ENCODE assay signal across 8 cellular contexts in the genomic region with DNA sequence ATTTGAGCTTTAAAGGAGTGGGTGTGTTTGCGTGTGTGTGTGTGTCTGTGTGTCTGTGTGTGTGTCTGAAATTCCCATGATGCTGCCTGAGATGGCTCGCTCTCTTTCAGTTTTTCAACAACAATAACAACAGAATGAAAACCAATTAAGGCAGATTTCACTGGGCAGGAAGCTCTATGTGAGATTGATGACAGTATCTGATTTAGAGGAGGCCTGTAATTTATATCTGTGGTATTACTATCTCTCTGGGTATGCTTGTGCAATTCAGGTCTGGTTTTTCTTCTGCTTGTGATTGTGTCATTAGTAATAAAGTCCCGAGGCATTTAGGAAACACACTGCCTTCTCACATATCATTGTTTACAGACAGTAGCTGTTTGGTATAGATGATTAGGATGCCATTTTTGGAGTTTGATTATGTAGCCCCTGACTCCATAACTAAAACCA.
DNase-seq lines count a peak whose midpoint lies in the region; ATAC-seq and TF ChIP-seq lines count a peak whose summit lies in the region.

No MANE protein-coding gene starts in this region.

- H3K4me3 Mint-ChIP-seq in activated naive CD8-positive, alpha-beta T cell: no peak overlapping the region

- POLR2A ChIA-PET in HEK293 (lab: Yijun Ruan, JAX): interaction anchor here (0.7 kb wide), 1 partner anchor 65 kb away, joined by 7 read pairs; no protein-coding TSS in a partner anchor

- H3K27ac Mint-ChIP-seq in activated naive CD8-positive, alpha-beta T cell: peak overlapping the region; percentile 72

- H3K36me3 Mint-ChIP-seq in activated naive CD8-positive, alpha-beta T cell: peaks cover 22% of the 10 kb centered on the region

- H3K27me3 Mint-ChIP-seq in activated naive CD8-positive, alpha-beta T cell: no peaks in the 10 kb centered on the region

- no peaks in the 10 kb centered on the region for H3K36me3 ChIP-seq in HEK293 (ENCODE audit: control insufficient read depth in 2 of 2, insufficient read depth in 1 of 2, low read length in 2 of 2)

- H3K9me3 ChIP-seq in HEK293 (ENCODE audit: control insufficient read depth, insufficient read depth, low read depth, low read length): no peaks in the 10 kb centered on the region

- no peaks in the 10 kb centered on the region for H3K9me3 Mint-ChIP-seq in activated naive CD8-positive, alpha-beta T cell (ENCODE audit: low read depth)

- no peak for TF ChIP-seq CTCF in HEK293 (tag by site-specific recombination; IDR thresholded peaks at IDR 0.05)

- H3K4me1 ChIP-seq in HEK293 (ENCODE audit: control insufficient read depth, insufficient read depth, low read length): no peaks in the 10 kb centered on the region; the same call in 1 of the 2 replicates

- no peak overlapping the region for H3K27ac ChIP-seq in HEK293 (ENCODE audit: extremely low read depth, low read depth, low read length)

- DNase-seq in AG08395 (ENCODE audit: low spot score): peak; percentile 46
- peak; percentile 21 for DNase-seq in kidney glomerular epithelial cell (lab: John Stamatoyannopoulos, UW)
- DNase-seq in SHP77 treated with DMSO at 0.1 percent for 48 hours (lab: John Stamatoyannopoulos, UW): no peak
- DNase-seq in UCSD-AML1 (lab: John Stamatoyannopoulos, UW; ENCODE audit: unreplicated experiment): no peak
- DNase-seq in DMS53 (lab: John Stamatoyannopoulos, UW): no peak

- no peak overlapping the region for H3K4me3 ChIP-seq in HEK293 (ENCODE audit: low read depth, low read length)

- H3K4me1 Mint-ChIP-seq in activated naive CD8-positive, alpha-beta T cell (ENCODE audit: low read depth): peaks cover 56% of the 10 kb centered on the region

- CTCF ChIA-PET in HEK293 (lab: Yijun Ruan, JAX): interaction anchor here (0.5 kb wide), 1 partner anchor 69 kb away, joined by 3 read pairs; no protein-coding TSS in a partner anchor

- no peak for ATAC-seq in GM21723 (IDR thresholded peaks at IDR 0.05; ENCODE audit: unreplicated experiment)

TF ChIP-seq in HEK293, 187 proteins besides CTCF, POLR2A, EP300 and RAD21:
- TF ChIP-seq ZFP3 (tag by site-specific recombination; IDR thresholded peaks at IDR 0.05; ENCODE audit: low read depth) (no peak), FEZF1 (tag by site-specific recombination; IDR thresholded peaks at IDR 0.05) (peak; percentile 48), KLF1 (tag by site-specific recombination; IDR thresholded peaks at IDR 0.05) (no peak), OSR2 (tag by site-specific recombination; IDR thresholded peaks at IDR 0.05) (peak; percentile 40; the same call in 1 of the 2 replicates), PRDM6 (tag by site-specific recombination; IDR thresholded peaks at IDR 0.05) (peak; percentile 74), ZNF747 (tag by site-specific recombination; IDR thresholded peaks at IDR 0.05) (no peak), ZEB2 (tag by site-specific recombination; IDR thresholded peaks at IDR 0.05) (peak; percentile 18; the same call in 1 of the 2 replicates), ZNF366 (tag by site-specific recombination; conservative IDR thresholded peaks at IDR 0.05) (0 out of 2 replicates have a peak, but pooled peaks have one; percentile 28), ZNF211 (tag by site-specific recombination; IDR thresholded peaks at IDR 0.05; ENCODE audit: low read depth) (no peak), HOXC10 (CRISPR knock-in tag; IDR thresholded peaks at IDR 0.05) (no peak), SP7 (tag by site-specific recombination; IDR thresholded peaks at IDR 0.05) (peak; percentile 44), YY1 (tag by site-specific recombination; IDR thresholded peaks at IDR 0.05) (no peak), ZNF175 (tag by site-specific recombination; IDR thresholded peaks at IDR 0.05) (no peak), ZNF146 (tag by site-specific recombination; IDR thresholded peaks at IDR 0.05) (no peak), ZFHX2 (tag by site-specific recombination; conservative IDR thresholded peaks at IDR 0.05) (peak; percentile 46; the same call in 1 of the 2 replicates), ZSCAN5A (tag by site-specific recombination; IDR thresholded peaks at IDR 0.05) (no peak), ZBTB20 (tag by site-specific recombination; IDR thresholded peaks at IDR 0.05) (no peak)
- TF ChIP-seq, protein P1, sequence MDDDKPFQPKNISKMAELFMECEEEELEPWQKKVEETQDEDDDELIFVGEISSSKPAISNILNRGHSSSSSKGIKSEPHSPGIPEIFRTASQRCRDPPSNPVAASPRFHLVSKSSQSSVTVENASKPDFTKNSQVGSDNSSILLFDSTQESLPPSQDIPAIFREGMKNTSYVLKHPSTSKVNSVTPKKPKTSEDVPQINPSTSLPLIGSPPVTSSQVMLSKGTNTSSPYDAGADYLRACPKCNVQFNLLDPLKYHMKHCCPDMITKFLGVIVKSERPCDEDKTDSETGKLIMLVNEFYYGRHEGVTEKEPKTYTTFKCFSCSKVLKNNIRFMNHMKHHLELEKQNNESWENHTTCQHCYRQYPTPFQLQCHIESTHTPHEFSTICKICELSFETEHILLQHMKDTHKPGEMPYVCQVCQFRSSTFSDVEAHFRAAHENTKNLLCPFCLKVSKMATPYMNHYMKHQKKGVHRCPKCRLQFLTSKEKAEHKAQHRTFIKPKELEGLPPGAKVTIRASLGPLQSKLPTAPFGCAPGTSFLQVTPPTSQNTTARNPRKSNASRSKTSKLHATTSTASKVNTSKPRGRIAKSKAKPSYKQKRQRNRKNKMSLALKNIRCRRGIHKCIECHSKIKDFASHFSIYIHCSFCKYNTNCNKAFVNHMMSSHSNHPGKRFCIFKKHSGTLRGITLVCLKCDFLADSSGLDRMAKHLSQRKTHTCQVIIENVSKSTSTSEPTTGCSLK (tag by site-specific recombination; IDR thresholded peaks at IDR 0.05): no peak
- TF ChIP-seq, protein P2, sequence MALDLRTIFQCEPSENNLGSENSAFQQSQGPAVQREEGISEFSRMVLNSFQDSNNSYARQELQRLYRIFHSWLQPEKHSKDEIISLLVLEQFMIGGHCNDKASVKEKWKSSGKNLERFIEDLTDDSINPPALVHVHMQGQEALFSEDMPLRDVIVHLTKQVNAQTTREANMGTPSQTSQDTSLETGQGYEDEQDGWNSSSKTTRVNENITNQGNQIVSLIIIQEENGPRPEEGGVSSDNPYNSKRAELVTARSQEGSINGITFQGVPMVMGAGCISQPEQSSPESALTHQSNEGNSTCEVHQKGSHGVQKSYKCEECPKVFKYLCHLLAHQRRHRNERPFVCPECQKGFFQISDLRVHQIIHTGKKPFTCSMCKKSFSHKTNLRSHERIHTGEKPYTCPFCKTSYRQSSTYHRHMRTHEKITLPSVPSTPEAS (tag by site-specific recombination; IDR thresholded peaks at IDR 0.05): no peak

Comparison
In these comparisons a context has a peak if more than half of its experiments do, and no peak if none do; other contexts are left out.
1. DNase-seq: peak in AG08395 (single experiment) and kidney glomerular epithelial cell (single experiment); none in SHP77 treated with DMSO at 0.1 percent for 48 hours (single experiment), UCSD-AML1 (single experiment) and DMS53 (single experiment).